19 cellular contexts compared by ENCODE assay signal in the genomic region with DNA sequence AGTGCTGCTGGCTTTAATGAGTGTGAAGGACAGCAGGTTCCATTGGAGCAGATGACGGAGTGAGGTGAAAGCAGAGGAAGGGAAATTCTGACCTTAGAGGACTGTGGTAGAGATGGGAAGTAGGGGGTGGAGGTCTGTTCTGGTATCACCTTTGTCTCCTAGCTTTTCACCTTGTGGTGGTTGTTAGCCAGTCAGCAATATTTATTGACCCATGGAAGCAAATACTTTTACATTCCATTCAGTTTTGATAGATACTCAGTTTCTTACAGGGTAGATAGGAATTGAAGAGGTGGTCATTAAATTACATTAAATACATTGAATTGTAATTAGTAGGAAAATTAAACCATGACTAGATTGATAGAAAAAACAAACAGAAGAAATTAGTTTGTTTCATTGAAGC.
"Had no signal": no experiment of that assay in that cellular context is flagged by ENCODE, and none has a peak within 500 bp of the region (broad histone marks: within the 10 kb centered on the region; RNA-seq: fewer than 3 reads in every experiment).

No MANE protein-coding gene starts in this region.

- H3K36me3 ChIP-seq: neutrophil, pancreas, prostate gland, right atrium auricular region, suprapubic skin, upper lobe of right lung, uterus had no signal

- H3K27me3 ChIP-seq: neutrophil, pancreas, right atrium auricular region, sigmoid colon, suprapubic skin, testis, tibial artery, transverse colon, upper lobe of right lung, uterus had no signal

- DNase-seq: sigmoid colon, tibial artery, transverse colon, upper lobe of right lung had no signal

- H3K4me3 ChIP-seq: pancreas, prostate gland, right atrium auricular region, sigmoid colon, suprapubic skin, testis, tibial artery, transverse colon, upper lobe of right lung, uterus had no signal

- H3K9me3 Mint-ChIP-seq: naive thymus-derived CD4-positive, alpha-beta T cell; natural killer cell treated with Interleukin-12 subunit alpha and Interleukin-12 subunit beta and Interleukin-15 and Interleukin-18, amount 100 ng/mL, for 72 hours; nephron progenitor cell; neural crest cell; stimulated activated memory B cell treated with anti-CD40 and anti-IgM and Interleukin-4, amounts not matched to agents 10 μg/mL and 1 μg/mL and 100 μg/mL, for 72 hours; stimulated activated naive CD8-positive, alpha-beta T cell treated with anti-CD3 and anti-CD28 coated beads, Interleukin-15, amount 100 ng/mL, for 72 hours; type B pancreatic cell had no signal

- H3K4me1 Mint-ChIP-seq: nephron progenitor cell, neural crest cell had no signal

- H3K27me3 Mint-ChIP-seq: naive thymus-derived CD4-positive, alpha-beta T cell; natural killer cell treated with Interleukin-12 subunit alpha and Interleukin-12 subunit beta and Interleukin-15 and Interleukin-18, amount 100 ng/mL, for 72 hours; stimulated activated memory B cell treated with anti-CD40 and anti-IgM and Interleukin-4, amounts not matched to agents 10 μg/mL and 1 μg/mL and 100 μg/mL, for 72 hours; stimulated activated naive CD8-positive, alpha-beta T cell treated with anti-CD3 and anti-CD28 coated beads, Interleukin-15, amount 100 ng/mL, for 72 hours; type B pancreatic cell had no signal

- H3K27ac Mint-ChIP-seq: natural killer cell treated with Interleukin-12 subunit alpha and Interleukin-12 subunit beta and Interleukin-15 and Interleukin-18, amount 100 ng/mL, for 72 hours; nephron progenitor cell; stimulated activated memory B cell treated with anti-CD40 and anti-IgM and Interleukin-4, amounts not matched to agents 10 μg/mL and 1 μg/mL and 100 μg/mL, for 72 hours; stimulated activated naive CD8-positive, alpha-beta T cell treated with anti-CD3 and anti-CD28 coated beads, Interleukin-15, amount 100 ng/mL, for 72 hours; type B pancreatic cell had no signal

- H3K4me3 Mint-ChIP-seq: naive thymus-derived CD4-positive, alpha-beta T cell; natural killer cell treated with Interleukin-12 subunit alpha and Interleukin-12 subunit beta and Interleukin-15 and Interleukin-18, amount 100 ng/mL, for 72 hours; nephron progenitor cell; neural crest cell; stimulated activated memory B cell treated with anti-CD40 and anti-IgM and Interleukin-4, amounts not matched to agents 10 μg/mL and 1 μg/mL and 100 μg/mL, for 72 hours; stimulated activated naive CD8-positive, alpha-beta T cell treated with anti-CD3 and anti-CD28 coated beads, Interleukin-15, amount 100 ng/mL, for 72 hours; type B pancreatic cell had no signal

- H3K4me1 ChIP-seq: prostate gland, right atrium auricular region, sigmoid colon, suprapubic skin, testis, tibial artery, upper lobe of right lung, uterus had no signal

- FAIRE-seq: pancreas, small intestine had no signal

- ATAC-seq: naive thymus-derived CD4-positive, alpha-beta T cell; natural killer cell treated with Interleukin-12 subunit alpha and Interleukin-12 subunit beta and Interleukin-15 and Interleukin-18, amount 100 ng/mL, for 72 hours; stimulated activated memory B cell treated with anti-CD40 and anti-IgM and Interleukin-4, amounts not matched to agents 10 μg/mL and 1 μg/mL and 100 μg/mL, for 72 hours had no signal

- H3K27ac ChIP-seq: neutrophil, pancreas, prostate gland, right atrium auricular region, sigmoid colon, suprapubic skin, testis, tibial artery, transverse colon, upper lobe of right lung, uterus had no signal

- H3K9me3 ChIP-seq: neutrophil, pancreas, prostate gland, right atrium auricular region, sigmoid colon, suprapubic skin, testis, tibial artery, transverse colon, upper lobe of right lung, uterus had no signal

- H3K36me3 Mint-ChIP-seq: natural killer cell treated with Interleukin-12 subunit alpha and Interleukin-12 subunit beta and Interleukin-15 and Interleukin-18, amount 100 ng/mL, for 72 hours had no signal
